24 cellular contexts compared by ENCODE assay signal in the genomic region with DNA sequence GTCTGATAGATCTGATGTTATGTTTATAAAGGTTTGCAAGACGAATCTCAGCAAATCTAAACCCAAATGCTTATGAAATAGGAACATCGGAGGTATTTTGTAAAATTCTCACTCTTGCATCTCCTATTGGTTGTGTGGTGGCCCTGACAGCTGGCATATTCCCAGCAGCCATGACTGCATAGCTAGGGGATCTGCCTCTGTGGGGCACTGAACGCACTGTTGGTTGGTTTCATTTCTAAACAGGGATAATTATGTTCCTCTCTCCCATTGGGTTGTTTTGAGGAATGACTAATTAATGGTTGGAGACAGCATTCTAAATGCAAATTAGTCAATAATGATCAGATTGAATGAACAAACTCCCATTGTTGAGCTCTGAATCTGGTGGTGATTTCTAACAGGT. TPM values are rescaled to one million over a fixed set of nuclear protein-coding genes. Genes with fewer than 3 reads are reported as not detected.
DNase-seq lines count a peak whose midpoint lies in the region; ATAC-seq lines count a peak whose summit lies in the region.
"Had no signal": no experiment of that assay in that cellular context is flagged by ENCODE, and none has a peak within 500 bp of the region (broad histone marks: within the 10 kb centered on the region; RNA-seq: fewer than 3 reads in every experiment).

No MANE protein-coding gene starts in this region.

- no peak overlapping the region for H3K4me3 Mint-ChIP-seq in naive thymus-derived CD4-positive, alpha-beta T cell
- H3K4me3 Mint-ChIP-seq: CD4-positive, CD25-positive, alpha-beta regulatory T cell; H9; IgD-negative memory B cell had no signal

- POLR2A ChIA-PET in naive thymus-derived CD4-positive, alpha-beta T cell (lab: Charles Lee): no interaction called here

- H3K27ac Mint-ChIP-seq in naive thymus-derived CD4-positive, alpha-beta T cell: no peak overlapping the region
- H3K27ac Mint-ChIP-seq: CD4-positive, CD25-positive, alpha-beta regulatory T cell; H9; IgD-negative memory B cell; progenitor cell of endocrine pancreas had no signal

- peaks cover 11 to 30% (median 20%) of the 10 kb centered on the region in 5 donors for H3K27me3 Mint-ChIP-seq in naive thymus-derived CD4-positive, alpha-beta T cell

- CTCF ChIA-PET in naive thymus-derived CD4-positive, alpha-beta T cell (lab: Charles Lee): no interaction called here

- no peaks in the 10 kb centered on the region for H3K9me3 Mint-ChIP-seq in naive thymus-derived CD4-positive, alpha-beta T cell
- H3K9me3 Mint-ChIP-seq: H9, IgD-negative memory B cell had no signal

- no peaks in the 10 kb centered on the region for H3K36me3 Mint-ChIP-seq in naive thymus-derived CD4-positive, alpha-beta T cell
- H3K36me3 Mint-ChIP-seq: CD4-positive, CD25-positive, alpha-beta regulatory T cell; IgD-negative memory B cell had no signal

- no peaks in the 10 kb centered on the region for H3K27me3 ChIP-seq in naive thymus-derived CD4-positive, alpha-beta T cell (ENCODE audit: control insufficient read depth in 2 of 2, insufficient read depth in 2 of 2, low read length in 2 of 2)
- H3K27me3 ChIP-seq: body of pancreas, foreskin keratinocyte, Peyer's patch, SJSA1, testis had no signal

- H3K4me3 ChIP-seq in naive thymus-derived CD4-positive, alpha-beta T cell (ENCODE audit: low read length): no peak overlapping the region
- H3K4me3 ChIP-seq: body of pancreas, Peyer's patch, SJSA1, testis had no signal

- no peak overlapping the region for H3K27ac ChIP-seq in naive thymus-derived CD4-positive, alpha-beta T cell (ENCODE audit: low read depth, low read length)
- H3K27ac ChIP-seq: body of pancreas, foreskin keratinocyte, Peyer's patch, SJSA1, testis had no signal

- peak; percentile 28 for DNase-seq in COR-L47 (lab: John Stamatoyannopoulos, UW)
- peak; percentile 36 for DNase-seq in NCI-H1048 (lab: John Stamatoyannopoulos, UW)
- DNase-seq in RPMI7951 (ENCODE audit: low read depth): peak; percentile 56
- peak; percentile 46 for DNase-seq in myocyte (ENCODE audit: low read depth)
- DNase-seq in SW480 (ENCODE audit: low spot score): no peak
- no peak for DNase-seq in naive thymus-derived CD4-positive, alpha-beta T cell
- DNase-seq in HK-2 (ENCODE audit: unreplicated experiment): no peak
- DNase-seq: activated CD8-positive, alpha-beta memory T cell treated with anti-CD3 and anti-CD28 coated beads, Interleukin-2, amount 50 U/mL, for 4 hours; body of pancreas; CD4-positive, CD25-positive, alpha-beta regulatory T cell; effector memory CD4-positive, alpha-beta T cell; foreskin keratinocyte; GDM1; H9; NCI-H187 treated with DMSO at 0.1 percent for 48 hours; NCI-H524 treated with DMSO at 0.1 percent for 48 hours; Peyer's patch; T-helper 2 cell; testis had no signal

- H3K4me1 Mint-ChIP-seq in naive thymus-derived CD4-positive, alpha-beta T cell: no peaks in the 10 kb centered on the region
- H3K4me1 Mint-ChIP-seq: CD4-positive, CD25-positive, alpha-beta regulatory T cell; IgD-negative memory B cell had no signal

- ATAC-seq in naive thymus-derived CD4-positive, alpha-beta T cell: no peak
- ATAC-seq: body of pancreas, foreskin keratinocyte had no signal

- intact Hi-C loops in naive thymus-derived CD4-positive, alpha-beta T cell (cut with micrococcal nuclease): no loop called here

- H3K9me3 ChIP-seq in naive thymus-derived CD4-positive, alpha-beta T cell (ENCODE audit: control insufficient read depth in 2 of 3, low read length in 3 of 3): no peaks in the 10 kb centered on the region
- H3K9me3 ChIP-seq: body of pancreas, Peyer's patch, SJSA1, testis had no signal

- H3K4me1 ChIP-seq in naive thymus-derived CD4-positive, alpha-beta T cell (ENCODE audit: control insufficient read depth in 2 of 2, insufficient read depth in 2 of 2, low read length in 2 of 2): no peaks in the 10 kb centered on the region
- H3K4me1 ChIP-seq: body of pancreas, foreskin keratinocyte, Peyer's patch, SJSA1, testis had no signal

- no peaks in the 10 kb centered on the region for H3K36me3 ChIP-seq in naive thymus-derived CD4-positive, alpha-beta T cell (ENCODE audit: control insufficient read depth in 2 of 3, insufficient read depth in 3 of 3, low read length in 3 of 3)
- H3K36me3 ChIP-seq: Peyer's patch, SJSA1 had no signal

RNA-seq across cellular contexts. Expression of a gene that starts 2.7 kb away (rescaled TPM):
- not detected in 2 replicates for total RNA-seq in RPMI7951 (2014; rRNA removed; shearing (Covaris generic))
- total RNA-seq in myocyte: 40.9 and 42.2 TPM in 2 replicates
- polyA plus RNA-seq in myocyte (2012): 14.7 TPM
- total RNA-seq in naive thymus-derived CD4-positive, alpha-beta T cell: not detected
- polyA plus RNA-seq in naive thymus-derived CD4-positive, alpha-beta T cell: not detected
- total RNA-seq: CD4-positive, CD25-positive, alpha-beta regulatory T cell; progenitor cell of endocrine pancreas; SJSA1 had no signal
- polyA plus RNA-seq: CD4-positive, CD25-positive, alpha-beta regulatory T cell; esophagus; IgD-negative memory B cell; liver had no signal

RNA-seq across cellular contexts. Expression of a gene that starts 36.8 kb away (rescaled TPM):
- total RNA-seq in RPMI7951 (2014; rRNA removed; shearing (Covaris generic)): 11.4 and 13.1 TPM in 2 replicates
- total RNA-seq in myocyte: 11.1 and 17.9 TPM in 2 replicates
- polyA plus RNA-seq in myocyte (2012): 6.3 TPM
- total RNA-seq in naive thymus-derived CD4-positive, alpha-beta T cell: 10 to 100 TPM; 23.5 to 29.7 (median 23.7) TPM
- polyA plus RNA-seq in naive thymus-derived CD4-positive, alpha-beta T cell: 10 to 100 TPM; 28.0 to 34.0 TPM

Comparison
In these comparisons a context has a peak if more than half of its experiments do, and no peak if none do; other contexts are left out.
1. DNase-seq: peak in COR-L47 (single experiment), NCI-H1048 (single experiment), RPMI7951 (single experiment) and myocyte (single experiment); none in SW480 (single experiment), naive thymus-derived CD4-positive, alpha-beta T cell (0 of 9) and HK-2 (single experiment).
2. RNA of a gene that starts 2.7 kb away (total RNA-seq): 40.9 to 42.2 TPM in myocyte; not detected in RPMI7951 and not detected in naive thymus-derived CD4-positive, alpha-beta T cell; every median in the first group is over 10 times any median in the second.